11 cellular contexts compared by ENCODE assay signal in genomic region chr9:14992025-14992424, GRCh38.
DNase-seq lines count a peak whose midpoint lies in the region; ATAC-seq and TF ChIP-seq lines count a peak whose summit lies in the region.
"Had no signal": no experiment of that assay in that cellular context is flagged by ENCODE, and none has a peak within 500 bp of the region (broad histone marks: within the 10 kb centered on the region; RNA-seq: fewer than 3 reads in every experiment).

No MANE protein-coding gene starts in this region.

- POLR2A ChIA-PET in AG04449 (lab: Yijun Ruan, JAX), result no interaction called here

- CTCF ChIA-PET in AG04449 (lab: Yijun Ruan, JAX), result no interaction called here

- no peaks in the 10 kb centered on the region for H3K9me3 ChIP-seq in tibial artery

- in situ Hi-C loops in SK-MEL-5 (cut with HindIII; ENCODE audit: low pct_unique_long_range_greater_than_20kb, low sequenced_read_pairs), result no loop called here

- DNase-seq in AG04449 (ENCODE audit: low read depth, low spot score) (no peak), SK-MEL-5 (ENCODE audit: low read depth, low spot score) (peak; percentile 9), fibroblast of villous mesenchyme (ENCODE audit: low read depth) (peak; percentile 69), tibial artery (no peak)
- DNase-seq: activated CD4-positive, alpha-beta T cell treated with anti-CD3 and anti-CD28 coated beads, Interleukin-2, amount 50 U/mL, for 4 hours; effector CD4-positive, alpha-beta T cell; NCI-H2081 treated with DMSO at 0.1 percent for 48 hours had no signal

- intact Hi-C loops in tibial artery (cut with DNase I; ENCODE audit: low total_unique reads), result no loop called here

- H3K27ac ChIP-seq in tibial artery, result no peak overlapping the region

- TF ChIP-seq CTCF in AG04449 (IDR thresholded peaks at IDR 0.05; ENCODE audit: insufficient read depth, low read length, missing control alignments), result no peak
- TF ChIP-seq CTCF in fibroblast of villous mesenchyme (IDR thresholded peaks at IDR 0.05; ENCODE audit: insufficient read depth, low read depth, low read length), result no peak
- TF ChIP-seq CTCF in tibial artery (IDR thresholded peaks at IDR 0.05), result no peak

- no peaks in the 10 kb centered on the region for H3K27me3 ChIP-seq in tibial artery

- no peaks in the 10 kb centered on the region for H3K36me3 ChIP-seq in tibial artery

- peaks cover 0 to 17% (median 5%) of the 10 kb centered on the region in 4 donors for H3K4me1 ChIP-seq in tibial artery

- ATAC-seq in GM18499 (IDR thresholded peaks at IDR 0.05; ENCODE audit: insufficient read depth, unreplicated experiment) (peak; percentile 40), HG02588 (IDR thresholded peaks at IDR 0.05; ENCODE audit: unreplicated experiment) (no peak), HG03442 (IDR thresholded peaks at IDR 0.05; ENCODE audit: unreplicated experiment) (no peak), HG02678 (IDR thresholded peaks at IDR 0.05; ENCODE audit: unreplicated experiment) (no peak)

- peak overlapping the region; percentile 68 for H3K4me3 ChIP-seq in AG04449 (ENCODE audit: low read depth, low read length)
- H3K4me3 ChIP-seq in fibroblast of villous mesenchyme (ENCODE audit: low read depth, low read length), result peak overlapping the region; percentile 75
- no peak overlapping the region for H3K4me3 ChIP-seq in tibial artery

Comparison
In these comparisons a context has a peak if more than half of its experiments do, and no peak if none do; other contexts are left out.
1. DNase-seq: peak in SK-MEL-5 (single experiment) and fibroblast of villous mesenchyme (single experiment); none in AG04449 (single experiment) and tibial artery (0 of 2).
2. H3K4me3 ChIP-seq: peak in AG04449 (single experiment) and fibroblast of villous mesenchyme (single experiment); none in tibial artery (0 of 2).